ENCODE assay signal across 1 cellular context in genomic region chr15:58212909-58213526, GRCh38.
TF ChIP-seq lines count a peak whose summit lies in the region.

No MANE protein-coding gene starts in this region.

TF ChIP-seq in K562, 482 proteins besides CTCF, POLR2A, EP300 and RAD21 (continued from another document):
- TF ChIP-seq ZNF592 (IDR thresholded peaks at IDR 0.05) (0 out of 2 replicates have a peak, but pooled peaks have one; percentile 21), ZNF354B (CRISPR knock-in tag; IDR thresholded peaks at IDR 0.05) (no peak), C11orf30 (IDR thresholded peaks at IDR 0.05; ENCODE audit: low read depth) (peak; percentile 25; the same call in 1 of the 2 replicates)
